ENCODE assay signal across 22 cellular contexts in genomic region chr16:1206326-1206725, GRCh38. TPM values are rescaled to one million over a fixed set of nuclear protein-coding genes. Genes with fewer than 3 reads are reported as not detected.
"Had no signal": no experiment of that assay in that cellular context is flagged by ENCODE, and none has a peak within 500 bp of the region (broad histone marks: within the 10 kb centered on the region; RNA-seq: fewer than 3 reads in every experiment).

No MANE protein-coding gene starts in this region.

- H3K4me2 ChIP-seq: hepatocyte had no signal

- H3K27me3 ChIP-seq: colonic mucosa, hepatocyte, neutrophil had no signal

- DNase-seq: colonic mucosa; dermis blood vessel endothelial cell; foreskin melanocyte; head of caudate nucleus; kidney; left colon; mucosa of descending colon; psoas muscle; retina; stimulated activated naive CD4-positive, alpha-beta T cell treated with Interleukin-2 at 50 U/mL for 16 hours; trophoblast cell had no signal

- H3K27me3 Mint-ChIP-seq: naive thymus-derived CD8-positive, alpha-beta T cell had no signal

- H3K4me3 ChIP-seq: colonic mucosa, hepatocyte, mucosa of descending colon, psoas muscle had no signal

- H3K4me1 ChIP-seq: colonic mucosa, psoas muscle had no signal

- H3K27ac ChIP-seq: colonic mucosa, hepatocyte, neutrophil, psoas muscle had no signal

- H3K9me3 Mint-ChIP-seq: naive thymus-derived CD8-positive, alpha-beta T cell had no signal

- H3K9me3 ChIP-seq: colonic mucosa, mucosa of descending colon, neutrophil, psoas muscle had no signal

- ATAC-seq: left colon, mucosa of descending colon, psoas muscle, sciatic nerve had no signal

- H3K36me3 ChIP-seq: colonic mucosa, neutrophil had no signal

- H2AFZ ChIP-seq: hepatocyte had no signal

- FAIRE-seq: kidney had no signal

- H3K79me2 ChIP-seq: hepatocyte had no signal

- H3K36me3 Mint-ChIP-seq: naive thymus-derived CD8-positive, alpha-beta T cell had no signal

RNA-seq across cellular contexts. Expression of gene TPSG1, which starts 18.7 kb away (rescaled TPM):
- total RNA-seq: dermis blood vessel endothelial cell; liver; lung microvascular endothelial cell; mesenteric fat pad; naive thymus-derived CD8-positive, alpha-beta T cell; osteoblast; psoas muscle; skeletal muscle tissue; urinary bladder had no signal
- polyA plus RNA-seq: naive thymus-derived CD8-positive, alpha-beta T cell; neural cell had no signal

RNA-seq across cellular contexts. Expression of gene TPSB2, which starts 23.7 kb away (rescaled TPM):
- total RNA-seq: dermis blood vessel endothelial cell; hepatocyte; lung microvascular endothelial cell; naive thymus-derived CD8-positive, alpha-beta T cell; osteoblast; skeletal muscle tissue had no signal
- polyA plus RNA-seq: hepatocyte; naive thymus-derived CD8-positive, alpha-beta T cell; neural cell had no signal

RNA-seq across cellular contexts. Expression of gene TPSAB1, which starts 34.2 kb away (rescaled TPM):
- total RNA-seq: dermis blood vessel endothelial cell; hepatocyte; lung microvascular endothelial cell; naive thymus-derived CD8-positive, alpha-beta T cell; osteoblast had no signal
- polyA plus RNA-seq: hepatocyte; naive thymus-derived CD8-positive, alpha-beta T cell; neural cell had no signal

RNA-seq across cellular contexts. Expression of gene TPSD1, which starts 49.5 kb away (rescaled TPM):
- total RNA-seq: dermis blood vessel endothelial cell; hepatocyte; lung microvascular endothelial cell; mesenteric fat pad; naive thymus-derived CD8-positive, alpha-beta T cell; osteoblast; skeletal muscle tissue had no signal
- polyA plus RNA-seq: hepatocyte; naive thymus-derived CD8-positive, alpha-beta T cell; neural cell had no signal
